In genomic region chr20:2663364-2663886, GRCh38 we compare ENCODE assay signal across 8 cellular contexts. TPM values are rescaled to one million over a fixed set of nuclear protein-coding genes. Genes with fewer than 3 reads are reported as not detected.
DNase-seq lines count a peak whose midpoint lies in the region; ATAC-seq and TF ChIP-seq lines count a peak whose summit lies in the region.

No MANE protein-coding gene starts in this region.

- peak overlapping the region; percentile 16 for H4K91ac ChIP-seq in H9 (ENCODE audit: insufficient read length, low read depth, low read length)

- H3K9me3 Mint-ChIP-seq in H9 (no peaks in the 10 kb centered on the region; a peak in 1 of 5 replicates), glutamatergic neuron (ENCODE audit: unreplicated experiment) (peaks cover 11% of the 10 kb centered on the region)

- H3K27me3 Mint-ChIP-seq in H9 (ENCODE audit: low read depth), result peaks cover 29% of the 10 kb centered on the region
- H3K27me3 Mint-ChIP-seq in glutamatergic neuron (ENCODE audit: unreplicated experiment), result peaks cover 8% of the 10 kb centered on the region

- no peak overlapping the region for H2AFZ ChIP-seq in H9 (ENCODE audit: low read length)

- peaks cover 10% of the 10 kb centered on the region for H3K23me2 ChIP-seq in H9 (ENCODE audit: insufficient read length, low read depth, low read length, poor library complexity, severe bottlenecking)

- H4K8ac ChIP-seq in H9 (replicated peaks; ENCODE audit: insufficient read length, low read depth, low read length), result no peak overlapping the region

- H3K9me3 ChIP-seq in H9 (ENCODE audit: control insufficient read depth, low read depth, low read length) (no peaks in the 10 kb centered on the region), WERI-Rb-1 (ENCODE audit: severe bottlenecking) (no peaks in the 10 kb centered on the region), skeletal muscle tissue (ENCODE audit: control insufficient read depth in 3 of 3, low read length in 3 of 3) (no peaks in the 10 kb centered on the region)

- H3K56ac ChIP-seq in H9 (ENCODE audit: insufficient read length, low read depth, low read length), result no peak overlapping the region

- no peak overlapping the region for H2AK5ac ChIP-seq in H9 (ENCODE audit: insufficient read length, low read length)

- peaks cover 25 to 49% (median 39%) of the 10 kb centered on the region in 3 experiments for H3K36me3 Mint-ChIP-seq in H9 (ENCODE audit: insufficient read depth in 1 of 3, low read depth in 3 of 3)
- H3K36me3 Mint-ChIP-seq in glutamatergic neuron (ENCODE audit: unreplicated experiment), result peaks cover 4% of the 10 kb centered on the region

- TF ChIP-seq CTCF in H9 (conservative IDR thresholded peaks at IDR 0.05) (no peak), WERI-Rb-1 (IDR thresholded peaks at IDR 0.05; ENCODE audit: low read depth, low read length) (no peak), glutamatergic neuron (IDR thresholded peaks at IDR 0.05; ENCODE audit: partially characterized antibody, unreplicated experiment) (no peak)

- WGBS in H9 (ENCODE audit: extremely low coverage, insufficient read length, low lambda C conversion rate), result no CpG with 5 or more reads among the region's 13 CpGs

- H3K4me3 ChIP-seq in WERI-Rb-1 (ENCODE audit: low read depth, low read length) (peak overlapping the region; percentile 82), skeletal muscle tissue (ENCODE audit: low read length in 3 of 3) (peak overlapping the region; percentile 95 to 99 (median 97))

- H2BK15ac ChIP-seq in H9 (ENCODE audit: low read depth, low read length), result no peak overlapping the region

- H3K27me3 ChIP-seq in H9 (ENCODE audit: insufficient read depth, low read length) (no peaks in the 10 kb centered on the region), WERI-Rb-1 (ENCODE audit: insufficient read depth, low read depth, severe bottlenecking) (no peaks in the 10 kb centered on the region), skeletal muscle tissue (ENCODE audit: control insufficient read depth in 3 of 3, insufficient read depth in 3 of 3, low read length in 3 of 3) (no peaks in the 10 kb centered on the region)

- no peak overlapping the region for H3K27ac ChIP-seq in H9 (ENCODE audit: insufficient read length, low read depth, low read length)
- peak overlapping the region; percentile 90 for H3K27ac ChIP-seq in WERI-Rb-1
- peak overlapping the region; percentile 97 for H3K27ac ChIP-seq in skeletal muscle tissue (ENCODE audit: low read depth, low read length)

- no peak overlapping the region for H2BK5ac ChIP-seq in H9 (ENCODE audit: insufficient read length, low read length)

- DNase-seq in H9, result no peak
- no peak for DNase-seq in WERI-Rb-1
- DNase-seq in glutamatergic neuron, result no peak
- DNase-seq in HT-29 (ENCODE audit: low spot score), result no peak
- DNase-seq in mucosa of gallbladder (ENCODE audit: low spot score), result no peak

- H3K18ac ChIP-seq in H9 (ENCODE audit: insufficient read length, low read depth, low read length), result no peak overlapping the region

- H3K4me1 ChIP-seq in H9 (ENCODE audit: insufficient read depth, low read length) (0 out of 2 replicates have a peak, but pooled peaks cover 3% of the 10 kb centered on the region), skeletal muscle tissue (ENCODE audit: control insufficient read depth in 3 of 3, insufficient read depth in 3 of 3, low read length in 3 of 3) (peaks cover 8 to 13% (median 11%) of the 10 kb centered on the region in 3 donors)

- H3K14ac ChIP-seq in H9 (ENCODE audit: insufficient read depth, low read length), result no peak overlapping the region

- H2BK12ac ChIP-seq in H9 (ENCODE audit: insufficient read length, low read depth, low read length), result no peak overlapping the region

- no peak overlapping the region for H2BK20ac ChIP-seq in H9 (ENCODE audit: low read depth, low read length, poor library complexity, severe bottlenecking)

- H4K20me1 ChIP-seq in H9 (ENCODE audit: control insufficient read depth, insufficient read depth, insufficient read length), result no peaks in the 10 kb centered on the region

- peak overlapping the region; percentile 97 for H3K4me3 Mint-ChIP-seq in H9
- H3K4me3 Mint-ChIP-seq in glutamatergic neuron (ENCODE audit: unreplicated experiment), result peak overlapping the region; percentile 95

- H3K4me1 Mint-ChIP-seq in H9, result peaks cover 4 to 13% of the 10 kb centered on the region in 2 experiments
- peaks cover 4% of the 10 kb centered on the region for H3K4me1 Mint-ChIP-seq in glutamatergic neuron (ENCODE audit: low read depth, unreplicated experiment)

- H3K9ac ChIP-seq in H9 (ENCODE audit: extremely low read depth, insufficient read length, low read length) (peak overlapping the region; percentile 75), skeletal muscle tissue (ENCODE audit: low read depth in 1 of 3, low read length in 3 of 3) (peak overlapping the region; percentile 89 to 97 (median 97))

- H3K4me2 ChIP-seq in H9 (ENCODE audit: insufficient read depth, insufficient read length, low read length), result peak overlapping the region; percentile 93

- H2BK120ac ChIP-seq in H9 (ENCODE audit: low read depth, low read length, poor library complexity, severe bottlenecking), result no peak overlapping the region

- H3K79me1 ChIP-seq in H9 (ENCODE audit: insufficient read depth, low read depth, low read length, poor library complexity, severe bottlenecking), result no peaks in the 10 kb centered on the region

- peak overlapping the region; percentile 88 to 99 (median 91); a peak in 6 of 7 replicates for H3K27ac Mint-ChIP-seq in H9
- H3K27ac Mint-ChIP-seq in glutamatergic neuron (ENCODE audit: unreplicated experiment), result peak overlapping the region; percentile 87

- ATAC-seq in HG03097 (IDR thresholded peaks at IDR 0.05; ENCODE audit: low FRiP score, unreplicated experiment) (no peak), GM18498 (IDR thresholded peaks at IDR 0.05; ENCODE audit: unreplicated experiment) (no peak)

- peak overlapping the region; percentile 1 for H4K5ac ChIP-seq in H9 (ENCODE audit: insufficient read length, low read depth, low read length)

- H3T11ph ChIP-seq in H9 (ENCODE audit: low read length), result no peak overlapping the region

- H3K79me2 ChIP-seq in H9 (ENCODE audit: insufficient read depth, low read length), result peaks cover 5% of the 10 kb centered on the region

- no peak overlapping the region for H3K23ac ChIP-seq in H9 (ENCODE audit: insufficient read length, low read depth, low read length)

- H3K36me3 ChIP-seq in WERI-Rb-1 (peaks cover 41% of the 10 kb centered on the region), skeletal muscle tissue (ENCODE audit: control insufficient read depth in 3 of 3, insufficient read depth in 3 of 3, low read length in 3 of 3) (peaks cover 40 to 44% (median 41%) of the 10 kb centered on the region in 3 donors)

- H3K4ac ChIP-seq in H9 (ENCODE audit: low read depth, low read length), result no peak overlapping the region

RNA-seq across cellular contexts. Expression of gene IDH3B, which starts 0.6 kb away (rescaled TPM):
- 114 and 122 TPM in 2 replicates for total RNA-seq in H9 (2021)
- total RNA-seq in glutamatergic neuron (ENCODE audit: unreplicated experiment), result 103 TPM
- total RNA-seq in skeletal muscle tissue, result 156 TPM
- 139 and 146 TPM in 2 replicates for total RNA-seq in HT-29 (2014; rRNA removed; shearing (Covaris generic))
- 81.0 TPM for total RNA-seq in mucosa of gallbladder

RNA-seq across cellular contexts. Expression of gene NOP56, which starts 11.0 kb away (rescaled TPM):
- 756 and 774 TPM in 2 replicates for total RNA-seq in H9 (2021)
- total RNA-seq in glutamatergic neuron (ENCODE audit: unreplicated experiment), result 185 TPM
- 103 TPM for total RNA-seq in skeletal muscle tissue
- total RNA-seq in HT-29 (2014; rRNA removed; shearing (Covaris generic)), result 365 and 383 TPM in 2 replicates
- 82.9 TPM for total RNA-seq in mucosa of gallbladder

RNA-seq across cellular contexts. Expression of gene EBF4, which starts 29.2 kb away (rescaled TPM):
- total RNA-seq in H9 (2021) (3.9 and 4.3 TPM in 2 replicates), glutamatergic neuron (ENCODE audit: unreplicated experiment) (11.0 TPM), skeletal muscle tissue (2.6 TPM), mucosa of gallbladder (12.7 TPM)
- total RNA-seq in HT-29 (2014; rRNA removed; shearing (Covaris generic)), result 0.03 and 0.23 TPM in 2 replicates
